Comparison of ENCODE assay signal across 1 cellular context in genomic region chr6:161108886-161109285, GRCh38.
TF ChIP-seq lines count a peak whose summit lies in the region.

No MANE protein-coding gene starts in this region.

TF ChIP-seq in HepG2, 621 proteins besides CTCF, POLR2A, EP300 and RAD21 (continued from another document):
- TF ChIP-seq ZBTB40 (IDR thresholded peaks at IDR 0.05) (no peak), ZBTB40 (CRISPR knock-in tag; IDR thresholded peaks at IDR 0.05) (no peak), KDM5B (CRISPR knock-in tag; IDR thresholded peaks at IDR 0.05; ENCODE audit: borderline replicate concordance) (no peak), MNT (IDR thresholded peaks at IDR 0.05) (no peak), REL (CRISPR knock-in tag; conservative IDR thresholded peaks at IDR 0.05) (no peak), ZNF264 (CRISPR knock-in tag; IDR thresholded peaks at IDR 0.05) (no peak), KLF11 (CRISPR knock-in tag; IDR thresholded peaks at IDR 0.05) (no peak), MAFK (conservative IDR thresholded peaks at IDR 0.05 in 1 of 2, IDR thresholded peaks at IDR 0.05 in 1 of 2; ENCODE audit: low read length in 2 of 2) (no peak), ZBTB49 (CRISPR knock-in tag; IDR thresholded peaks at IDR 0.05; ENCODE audit: borderline replicate concordance) (no peak), DMAP1 (CRISPR knock-in tag; IDR thresholded peaks at IDR 0.05) (no peak), ZNF709 (CRISPR knock-in tag; IDR thresholded peaks at IDR 0.05) (no peak), GATA4 (IDR thresholded peaks at IDR 0.05; ENCODE audit: borderline replicate concordance, low read depth) (no peak), ZNF225 (CRISPR knock-in tag; IDR thresholded peaks at IDR 0.05) (no peak), DNMT1 (CRISPR knock-in tag; IDR thresholded peaks at IDR 0.05) (no peak), PLSCR1 (CRISPR knock-in tag; IDR thresholded peaks at IDR 0.05; ENCODE audit: borderline replicate concordance) (no peak), HNF4A (CRISPR knock-in tag; IDR thresholded peaks at IDR 0.05) (no peak)
TF ChIP-seq in HepG2: peak in this region for 0.
